ENCODE assay signal across 31 cellular contexts in genomic region chr6:21505574-21505990, GRCh38.
"Had no signal": no experiment of that assay in that cellular context is flagged by ENCODE, and none has a peak within 500 bp of the region (broad histone marks: within the 10 kb centered on the region; RNA-seq: fewer than 3 reads in every experiment).

No MANE protein-coding gene starts in this region.

- H3K4me1 ChIP-seq: ascending aorta, sigmoid colon, tibial artery had no signal

- H3K27me3 ChIP-seq: ascending aorta, esophagus squamous epithelium, neutrophil, sigmoid colon, tibial artery had no signal

- H3K27ac Mint-ChIP-seq: activated CD4-positive, alpha-beta memory T cell treated with anti-CD3 and anti-CD28 coated beads for 36 hours; activated CD4-positive, alpha-beta T cell treated with anti-CD3 and anti-CD28 coated beads, Interleukin-2, amount 10 ng/mL, durations not matched to agents 24 days and 14 days; activated naive CD4-positive, alpha-beta T cell treated with anti-CD3 and anti-CD28 coated beads for 36 hours; activated naive CD8-positive, alpha-beta T cell treated with anti-CD3 and anti-CD28 coated beads for 36 hours; activated T-helper 1 cell treated with anti-CD3 and anti-CD28 coated beads, Interleukin-12 subunit alpha, Interleukin-12 subunit beta, Interleukin-2, Interleukin-4 antibody, amounts not matched to agents 30 ng/mL and 10 ng/mL and 1 ng/mL, durations not matched to agents 14 hours and 24 hours and 36 hours; brain; mesothelial cell of epicardium; naive B cell; nephron progenitor cell; stimulated activated memory B cell treated with anti-CD40 and anti-IgM and Interleukin-4, amounts not matched to agents 10 μg/mL and 1 μg/mL and 100 μg/mL, for 72 hours; stimulated activated naive CD8-positive, alpha-beta T cell treated with anti-CD3 and anti-CD28 coated beads, Interleukin-15, amount 100 ng/mL, for 72 hours had no signal

- H3K36me3 Mint-ChIP-seq: activated CD4-positive, alpha-beta memory T cell treated with anti-CD3 and anti-CD28 coated beads for 36 hours; activated naive CD8-positive, alpha-beta T cell treated with anti-CD3 and anti-CD28 coated beads for 36 hours; brain; mesothelial cell of epicardium; naive B cell; stimulated activated memory B cell treated with anti-CD40 and anti-IgM and Interleukin-4, amounts not matched to agents 10 μg/mL and 1 μg/mL and 100 μg/mL, for 72 hours had no signal

- H3K4me3 ChIP-seq: ascending aorta, esophagus squamous epithelium, sigmoid colon, tibial artery had no signal

- H3K9me3 ChIP-seq: ascending aorta, esophagus squamous epithelium, neutrophil, sigmoid colon, tibial artery had no signal

- H3K36me3 ChIP-seq: ascending aorta, esophagus squamous epithelium, neutrophil, sigmoid colon, tibial artery had no signal

- H3K27me3 Mint-ChIP-seq: activated CD4-positive, alpha-beta memory T cell treated with anti-CD3 and anti-CD28 coated beads for 36 hours; activated CD4-positive, alpha-beta T cell treated with anti-CD3 and anti-CD28 coated beads, Interleukin-2, amount 10 ng/mL, durations not matched to agents 24 days and 14 days; brain; stimulated activated memory B cell treated with anti-CD40 and anti-IgM and Interleukin-4, amounts not matched to agents 10 μg/mL and 1 μg/mL and 100 μg/mL, for 72 hours; stimulated activated naive CD8-positive, alpha-beta T cell treated with anti-CD3 and anti-CD28 coated beads, Interleukin-15, amount 100 ng/mL, for 72 hours had no signal

- H3K4me1 Mint-ChIP-seq: activated CD4-positive, alpha-beta T cell treated with anti-CD3 and anti-CD28 coated beads, Interleukin-2, amount 10 ng/mL, durations not matched to agents 24 days and 14 days; activated naive CD8-positive, alpha-beta T cell treated with anti-CD3 and anti-CD28 coated beads for 36 hours; naive B cell; stimulated activated memory B cell treated with anti-CD40 and anti-IgM and Interleukin-4, amounts not matched to agents 10 μg/mL and 1 μg/mL and 100 μg/mL, for 72 hours; stimulated activated naive CD8-positive, alpha-beta T cell treated with anti-CD3 and anti-CD28 coated beads, Interleukin-15, amount 100 ng/mL, for 72 hours had no signal

- H3K4me3 Mint-ChIP-seq: activated CD4-positive, alpha-beta memory T cell treated with anti-CD3 and anti-CD28 coated beads for 36 hours; activated CD4-positive, alpha-beta T cell treated with anti-CD3 and anti-CD28 coated beads, Interleukin-2, amount 10 ng/mL, durations not matched to agents 24 days and 14 days; activated naive CD4-positive, alpha-beta T cell treated with anti-CD3 and anti-CD28 coated beads for 36 hours; activated naive CD8-positive, alpha-beta T cell treated with anti-CD3 and anti-CD28 coated beads for 36 hours; activated T-helper 1 cell treated with anti-CD3 and anti-CD28 coated beads, Interleukin-12 subunit alpha, Interleukin-12 subunit beta, Interleukin-2, Interleukin-4 antibody, amounts not matched to agents 30 ng/mL and 10 ng/mL and 1 ng/mL, durations not matched to agents 14 hours and 24 hours and 36 hours; brain; mesothelial cell of epicardium; nephron progenitor cell; stimulated activated memory B cell treated with anti-CD40 and anti-IgM and Interleukin-4, amounts not matched to agents 10 μg/mL and 1 μg/mL and 100 μg/mL, for 72 hours; stimulated activated naive CD8-positive, alpha-beta T cell treated with anti-CD3 and anti-CD28 coated beads, Interleukin-15, amount 100 ng/mL, for 72 hours had no signal

- ATAC-seq: left cardiac atrium; stimulated activated memory B cell treated with anti-CD40 and anti-IgM and Interleukin-4, amounts not matched to agents 10 μg/mL and 1 μg/mL and 100 μg/mL, for 72 hours; stimulated activated naive CD8-positive, alpha-beta T cell treated with anti-CD3 and anti-CD28 coated beads, Interleukin-15, amount 100 ng/mL, for 72 hours had no signal

- H3K9me3 Mint-ChIP-seq: activated CD4-positive, alpha-beta memory T cell treated with anti-CD3 and anti-CD28 coated beads for 36 hours; activated CD4-positive, alpha-beta T cell treated with anti-CD3 and anti-CD28 coated beads, Interleukin-2, amount 10 ng/mL, durations not matched to agents 24 days and 14 days; activated naive CD8-positive, alpha-beta T cell treated with anti-CD3 and anti-CD28 coated beads for 36 hours; activated T-helper 1 cell treated with anti-CD3 and anti-CD28 coated beads, Interleukin-12 subunit alpha, Interleukin-12 subunit beta, Interleukin-2, Interleukin-4 antibody, amounts not matched to agents 30 ng/mL and 10 ng/mL and 1 ng/mL, durations not matched to agents 14 hours and 24 hours and 36 hours; naive B cell; stimulated activated memory B cell treated with anti-CD40 and anti-IgM and Interleukin-4, amounts not matched to agents 10 μg/mL and 1 μg/mL and 100 μg/mL, for 72 hours; stimulated activated naive CD8-positive, alpha-beta T cell treated with anti-CD3 and anti-CD28 coated beads, Interleukin-15, amount 100 ng/mL, for 72 hours had no signal

- FAIRE-seq: endothelial cell of umbilical vein, frontal cortex, small intestine, TTC549 had no signal

- H3K27ac ChIP-seq: ascending aorta, esophagus squamous epithelium, neutrophil, sigmoid colon, tibial artery, VCaP had no signal

- DNase-seq: activated CD4-positive, alpha-beta memory T cell treated with anti-CD3 and anti-CD28 coated beads for 36 hours; activated CD4-positive, alpha-beta T cell treated with anti-CD3 and anti-CD28 coated beads, Interleukin-2, amount 10 ng/mL, durations not matched to agents 24 days and 14 days; activated CD4-positive, CD25-positive, alpha-beta regulatory T cell treated with anti-CD3 and anti-CD28 coated beads, Interleukin-2, amount 50 U/mL, for 72 hours; activated CD8-positive, alpha-beta memory T cell treated with anti-CD3 and anti-CD28 coated beads, Interleukin-2, amount 50 U/mL, for 4 hours; activated effector memory CD4-positive, alpha-beta T cell treated with anti-CD3 and anti-CD28 coated beads, Interleukin-2, amount 50 U/mL, for 16 hours; activated naive CD4-positive, alpha-beta T cell treated with anti-CD3 and anti-CD28 coated beads for 36 hours; activated naive CD8-positive, alpha-beta T cell treated with anti-CD3 and anti-CD28 coated beads for 36 hours; activated T-cell treated with anti-CD3 and anti-CD28 coated beads, Interleukin-2, amount 50 U/mL, for 1 hour; caudate nucleus; cortex of kidney; esophagus squamous epithelium; left cardiac atrium; naive B cell; nephron progenitor cell; sigmoid colon; small intestine; stimulated activated CD4-positive, alpha-beta T cell treated with anti-CD3 and anti-CD28 coated beads, Interleukin-1b, Interleukin-23, amount 100 ng/mL, for 48 hours; stimulated activated CD4-positive, alpha-beta T cell treated with anti-CD3 and anti-CD28 coated beads, Interleukin-4, amount 100 ng/mL, for 4 hours; stimulated activated CD8-positive, alpha-beta memory T cell treated with anti-CD3 and anti-CD28 coated beads, Interleukin-4, amount 100 ng/mL, for 48 hours; stimulated activated naive CD8-positive, alpha-beta T cell treated with anti-CD3 and anti-CD28 coated beads, Interleukin-15, amount 100 ng/mL, for 72 hours; tibial artery had no signal
